ENCODE assay signal across 19 cellular contexts in genomic region chr17:35252646-35253045, GRCh38. TPM values are rescaled to one million over a fixed set of nuclear protein-coding genes. Genes with fewer than 3 reads are reported as not detected.
DNase-seq lines count a peak whose midpoint lies in the region; ATAC-seq, FAIRE-seq and TF ChIP-seq lines count a peak whose summit lies in the region.
"Had no signal": no experiment of that assay in that cellular context is flagged by ENCODE, and none has a peak within 500 bp of the region (broad histone marks: within the 10 kb centered on the region; RNA-seq: fewer than 3 reads in every experiment).

No MANE protein-coding gene starts in this region.

- H3K18ac ChIP-seq in mesenchymal stem cell (ENCODE audit: low read depth in 1 of 2, low read length in 2 of 2), result no peak overlapping the region

- H3K27me3 Mint-ChIP-seq in activated naive CD8-positive, alpha-beta T cell treated with anti-CD3 and anti-CD28 coated beads, Interleukin-2, amount 50 U/mL, for 24 hours, result no peaks in the 10 kb centered on the region

- H3K23ac ChIP-seq in mesenchymal stem cell (ENCODE audit: low read length in 2 of 2), result no peak overlapping the region

- H3K9me3 Mint-ChIP-seq in activated naive CD8-positive, alpha-beta T cell treated with anti-CD3 and anti-CD28 coated beads, Interleukin-2, amount 50 U/mL, for 24 hours, result no peaks in the 10 kb centered on the region
- H3K9me3 Mint-ChIP-seq: activated T-cell treated with anti-CD3 and anti-CD28 coated beads, Interleukin-2, amount 50 U/mL, for 4 hours had no signal

- H3K4me1 Mint-ChIP-seq in activated naive CD8-positive, alpha-beta T cell treated with anti-CD3 and anti-CD28 coated beads, Interleukin-2, amount 50 U/mL, for 24 hours, result peaks cover 80% of the 10 kb centered on the region

- no peak for ATAC-seq in activated naive CD8-positive, alpha-beta T cell treated with anti-CD3 and anti-CD28 coated beads, Interleukin-2, amount 50 U/mL, for 24 hours
- no peak for ATAC-seq in GM18498 (IDR thresholded peaks at IDR 0.05; ENCODE audit: unreplicated experiment)
- ATAC-seq: psoas muscle; stimulated activated naive CD8-positive, alpha-beta T cell treated with anti-CD3 and anti-CD28 coated beads, Interleukin-15, Interleukin-2, amounts not matched to agents 100 U/mL and 50 U/mL, for 24 hours had no signal

- H4K8ac ChIP-seq in mesenchymal stem cell (ENCODE audit: low read length), result no peak overlapping the region

- in situ Hi-C loops in ACHN (cut with HindIII; ENCODE audit: low pct_ligation_motif_present, low pct_unique_long_range_greater_than_20kb, low sequenced_read_pairs), result no loop called here

- no peak for TF ChIP-seq POLR2A in GM12891 (IDR thresholded peaks at IDR 0.05; ENCODE audit: low read depth, low read length)

- H3K79me1 ChIP-seq in mesenchymal stem cell (replicated peaks; ENCODE audit: low read length, poor library complexity, severe bottlenecking), result no peaks in the 10 kb centered on the region

- H3K36me3 ChIP-seq in ACC112 (ENCODE audit: insufficient read depth, low read length), result peaks cover 38% of the 10 kb centered on the region
- peaks cover 0 to 53% of the 10 kb centered on the region in 2 experiments for H3K36me3 ChIP-seq in mesenchymal stem cell (ENCODE audit: control insufficient read depth in 1 of 2, insufficient read depth in 2 of 2, low read depth in 1 of 2, low read length in 2 of 2)
- no peaks in the 10 kb centered on the region for H3K36me3 ChIP-seq in small intestine (ENCODE audit: control insufficient read depth in 2 of 2, insufficient read depth in 2 of 2, low read length in 2 of 2)

- H3K4me1 ChIP-seq in ACC112 (ENCODE audit: control insufficient read depth, insufficient read depth, low read length, unreplicated experiment) (peaks cover 67% of the 10 kb centered on the region), mesenchymal stem cell (ENCODE audit: control insufficient read depth, insufficient read depth, low read depth, low read length) (peaks cover 3% of the 10 kb centered on the region), small intestine (ENCODE audit: control insufficient read depth in 2 of 2, insufficient read depth in 1 of 2, low read depth in 1 of 2, low read length in 1 of 2) (no peaks in the 10 kb centered on the region)

- H2BK5ac ChIP-seq in mesenchymal stem cell (ENCODE audit: low read depth, low read length, poor library complexity, severe bottlenecking), result no peak overlapping the region

- no peak overlapping the region for H2BK12ac ChIP-seq in mesenchymal stem cell (ENCODE audit: low read length in 2 of 2)

- no peak overlapping the region for H3K14ac ChIP-seq in mesenchymal stem cell (ENCODE audit: low read length in 2 of 2)

- peak overlapping the region; percentile 56 for H3K27ac ChIP-seq in ACC112 (ENCODE audit: low read depth, low read length)
- no peak overlapping the region for H3K27ac ChIP-seq in mesenchymal stem cell (ENCODE audit: low read length, poor library complexity, severe bottlenecking)
- no peak overlapping the region for H3K27ac ChIP-seq in small intestine (ENCODE audit: low read depth in 1 of 2, low read length in 1 of 2)
- H3K27ac ChIP-seq: psoas muscle, SJSA1, VCaP had no signal

- H3K36me3 Mint-ChIP-seq in activated naive CD8-positive, alpha-beta T cell treated with anti-CD3 and anti-CD28 coated beads, Interleukin-2, amount 50 U/mL, for 24 hours (ENCODE audit: low read depth), result peaks cover 26% of the 10 kb centered on the region

- 87% methylated on average over 2 of the region's 2 CpGs for WGBS in mesenchymal stem cell
- WGBS in small intestine, 3 donors, result 50 to 90% (median 74%) methylated on average over 2 of the region's 2 CpGs

- no peak for DNase-seq in GM12891 (ENCODE audit: insufficient read length, low spot score)
- no peak for DNase-seq in activated naive CD8-positive, alpha-beta T cell treated with anti-CD3 and anti-CD28 coated beads, Interleukin-2, amount 50 U/mL, for 24 hours
- DNase-seq in mesenchymal stem cell, result no peak
- no peak for DNase-seq in stimulated activated CD4-positive, alpha-beta T cell treated with anti-CD3 and anti-CD28 coated beads, Interleukin-2, amount 100 ng/mL, for 48 hours
- DNase-seq in small intestine, result no peak
- DNase-seq in ACHN, result no peak
- DNase-seq: activated T-cell treated with anti-CD3 and anti-CD28 coated beads, Interleukin-2, amount 50 U/mL, for 4 hours; mesendoderm; NCI-H1436; NCI-H82; psoas muscle; stimulated activated CD4-positive, alpha-beta T cell treated with anti-CD3 and anti-CD28 coated beads, Interleukin-4, amount 100 ng/mL, for 24 hours; stimulated activated naive CD8-positive, alpha-beta T cell treated with anti-CD3 and anti-CD28 coated beads, Interleukin-15, Interleukin-2, amounts not matched to agents 100 U/mL and 50 U/mL, for 24 hours had no signal

- no peaks in the 10 kb centered on the region for H3K9me3 ChIP-seq in mesenchymal stem cell (ENCODE audit: control insufficient read depth, low read length)
- H3K9me3 ChIP-seq in small intestine (ENCODE audit: control insufficient read depth, low read depth), result no peaks in the 10 kb centered on the region
- H3K9me3 ChIP-seq: SJSA1 had no signal

- H3K4ac ChIP-seq in mesenchymal stem cell (ENCODE audit: low read depth in 1 of 2, low read length in 2 of 2), result no peak overlapping the region

- peak overlapping the region; percentile 65 for H3K9ac ChIP-seq in mesenchymal stem cell (ENCODE audit: low read length)

- H2BK15ac ChIP-seq in mesenchymal stem cell (ENCODE audit: low read depth, poor library complexity, severe bottlenecking), result no peak overlapping the region

- no peak overlapping the region for H3K4me3 Mint-ChIP-seq in activated naive CD8-positive, alpha-beta T cell treated with anti-CD3 and anti-CD28 coated beads, Interleukin-2, amount 50 U/mL, for 24 hours
- H3K4me3 Mint-ChIP-seq: activated T-cell treated with anti-CD3 and anti-CD28 coated beads, Interleukin-2, amount 50 U/mL, for 4 hours had no signal

- peaks cover 80% of the 10 kb centered on the region for H3K79me2 ChIP-seq in ACC112 (ENCODE audit: control insufficient read depth, insufficient read depth, low read length, unreplicated experiment)

- H4K91ac ChIP-seq in mesenchymal stem cell (ENCODE audit: low read length), result no peak overlapping the region

- H3K4me2 ChIP-seq in mesenchymal stem cell (ENCODE audit: low read length, poor library complexity, severe bottlenecking), result no peak overlapping the region

- H3K4me3 ChIP-seq in ACC112 (ENCODE audit: low read depth, low read length), result no peak overlapping the region
- H3K4me3 ChIP-seq in mesenchymal stem cell (ENCODE audit: insufficient read depth in 1 of 2, low read depth in 1 of 2, low read length in 2 of 2), result no peak overlapping the region
- H3K4me3 ChIP-seq in small intestine (ENCODE audit: low read depth in 1 of 2, low read length in 2 of 2), result no peak overlapping the region
- H3K4me3 ChIP-seq: psoas muscle, SJSA1 had no signal

- H3K27me3 ChIP-seq in ACC112 (ENCODE audit: insufficient read depth, low read length) (no peaks in the 10 kb centered on the region), mesenchymal stem cell (ENCODE audit: control insufficient read depth in 1 of 2, insufficient read depth in 1 of 2, low read length in 2 of 2) (no peaks in the 10 kb centered on the region), small intestine (ENCODE audit: control insufficient read depth in 2 of 2, insufficient read depth in 2 of 2, low read length in 2 of 2) (no peaks in the 10 kb centered on the region)
- H3K27me3 ChIP-seq: SJSA1 had no signal

- H2AK5ac ChIP-seq in mesenchymal stem cell (ENCODE audit: low read length, severe bottlenecking), result no peak overlapping the region

- FAIRE-seq in GM12891 (lab: Jason Lieb, UNC) (no peak), small intestine (lab: Jason Lieb, UNC) (no peak)
- FAIRE-seq: G401.6 had no signal

- no peak overlapping the region for H2AFZ ChIP-seq in ACC112 (ENCODE audit: low read length, unreplicated experiment)
- H2AFZ ChIP-seq in mesenchymal stem cell (ENCODE audit: low read depth, low read length), result no peak overlapping the region

- H3K27ac Mint-ChIP-seq in activated naive CD8-positive, alpha-beta T cell treated with anti-CD3 and anti-CD28 coated beads, Interleukin-2, amount 50 U/mL, for 24 hours, result peak overlapping the region; percentile 65

- H2BK120ac ChIP-seq in mesenchymal stem cell (ENCODE audit: low read depth, low read length), result no peak overlapping the region

TF ChIP-seq in GM12891, 5 proteins besides CTCF, POLR2A, EP300 and RAD21:
- TF ChIP-seq SPI1 (IDR thresholded peaks at IDR 0.05; ENCODE audit: low read depth, low read length), result peak; percentile 56
- TF ChIP-seq POLR2AphosphoS5 (IDR thresholded peaks at IDR 0.05; ENCODE audit: low read depth, low read length), result no peak

RNA-seq across cellular contexts. Expression of gene SLFN5, which starts 9.8 kb away (rescaled TPM):
- polyA plus RNA-seq in GM12891 (2012; ENCODE audit: low read depth, missing spikeins), result 8.3 TPM
- 11.9 TPM for polyA plus RNA-seq in mesenchymal stem cell (2013, experiment 1 of 2)
- polyA plus RNA-seq in mesenchymal stem cell (2013, experiment 2 of 2), result 11.0 TPM
- polyA plus RNA-seq in small intestine, result 1 to 10 TPM; 2.4 to 5.8 (median 2.5) TPM

RNA-seq across cellular contexts. Expression of gene SLC35G3, which starts 58.5 kb away (rescaled TPM):
- not detected for polyA plus RNA-seq in GM12891 (2012; ENCODE audit: low read depth, missing spikeins)
- not detected for polyA plus RNA-seq in mesenchymal stem cell (2013, experiment 1 of 2)
- not detected for polyA plus RNA-seq in mesenchymal stem cell (2013, experiment 2 of 2)
- under 1 TPM in 1 of 3 donors, not detected in 2; 0.22 TPM for polyA plus RNA-seq in small intestine
- polyA plus RNA-seq: BJ, psoas muscle had no signal
